Comparison of ENCODE assay signal across 8 cellular contexts in the genomic region with DNA sequence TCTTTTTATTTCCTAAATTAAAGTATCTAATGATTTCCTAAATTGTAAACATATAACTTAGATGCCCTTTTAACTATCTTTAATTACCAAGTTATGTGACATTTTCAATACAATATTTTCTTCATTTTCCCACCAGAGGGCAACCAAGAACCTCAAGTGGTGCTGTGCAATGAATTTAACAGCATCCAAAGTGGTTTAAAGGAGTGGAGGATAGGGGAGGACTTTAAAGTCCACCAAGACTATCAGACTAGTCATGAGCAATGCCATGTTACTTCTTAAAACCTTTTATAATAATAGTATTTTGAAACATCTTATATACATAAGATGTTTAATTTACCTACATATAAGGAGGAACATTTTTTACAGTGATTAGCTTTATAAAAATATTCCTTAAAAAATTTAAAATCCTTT.
DNase-seq lines count a peak whose midpoint lies in the region; ATAC-seq and TF ChIP-seq lines count a peak whose summit lies in the region.

No MANE protein-coding gene starts in this region.

- no peak overlapping the region for H3K27ac ChIP-seq in right cardiac atrium (ENCODE audit: low read length)

- no peaks in the 10 kb centered on the region for H3K27me3 Mint-ChIP-seq in WTC11 (ENCODE audit: low read depth)

- H3K4me1 Mint-ChIP-seq in WTC11, result peaks cover 62% of the 10 kb centered on the region

- H3K27me3 ChIP-seq in right cardiac atrium (ENCODE audit: control insufficient read depth, insufficient read depth), result no peaks in the 10 kb centered on the region

- no peaks in the 10 kb centered on the region for H3K36me3 Mint-ChIP-seq in WTC11

- intact Hi-C loops in right cardiac atrium (cut with DNase I), result loop anchor here in 2 of 4 donors (5.0 to 10.0 kb wide), 2 partner anchors 283 to 291 kb away; no protein-coding TSS in a partner anchor

- no peak overlapping the region for H3K27ac Mint-ChIP-seq in WTC11

- CTCF ChIA-PET in WTC11 (lab: Charles Lee), result interaction anchor here (0.9 to 1.4 kb wide), 8 partner anchors 13 to 286 kb away, joined by 3 to 6 read pairs (median 4); a partner anchor contains a TSS

- peaks cover 4% of the 10 kb centered on the region for H3K4me1 ChIP-seq in right cardiac atrium (ENCODE audit: control insufficient read depth, insufficient read depth, low read length)

- DNase-seq in A172 (ENCODE audit: low spot score), result peak; percentile 51
- peak; percentile 22 for DNase-seq in GF-D8 (lab: John Stamatoyannopoulos, UW)
- DNase-seq in NCI-H1694 treated with DMSO at 0.1 percent for 48 hours (lab: John Stamatoyannopoulos, UW), result peak; percentile 61
- no peak for DNase-seq in WTC11 (ENCODE audit: low spot score)
- DNase-seq in right cardiac atrium, result no peak
- DNase-seq in stimulated activated naive CD8-positive, alpha-beta T cell treated with anti-CD3 and anti-CD28 coated beads, Interleukin-15, Interleukin-2, amounts not matched to agents 100 U/mL and 50 U/mL, for 24 hours, result no peak

- POLR2A ChIA-PET in WTC11 (lab: Charles Lee), result no interaction called here

- H3K4me3 Mint-ChIP-seq in WTC11, result no peak overlapping the region

- peak; percentile 71 for ATAC-seq in WTC11
- ATAC-seq in right cardiac atrium, result peak; percentile 47 to 48
- peak; percentile 71 for ATAC-seq in stimulated activated naive CD8-positive, alpha-beta T cell treated with anti-CD3 and anti-CD28 coated beads, Interleukin-15, Interleukin-2, amounts not matched to agents 100 U/mL and 50 U/mL, for 24 hours
- no peak for ATAC-seq in GM19035 (IDR thresholded peaks at IDR 0.05; ENCODE audit: unreplicated experiment)
- no peak for ATAC-seq in GM21786 (IDR thresholded peaks at IDR 0.05; ENCODE audit: unreplicated experiment)

- H3K9me3 Mint-ChIP-seq in WTC11, result no peaks in the 10 kb centered on the region

- no peak overlapping the region for H3K4me3 ChIP-seq in right cardiac atrium (ENCODE audit: low read length)

- TF ChIP-seq CTCF in WTC11 (IDR thresholded peaks at IDR 0.05), result no peak

- H3K9me3 ChIP-seq in right cardiac atrium (ENCODE audit: control insufficient read depth, low read length), result no peaks in the 10 kb centered on the region

TF ChIP-seq in WTC11, 78 proteins besides CTCF, POLR2A, EP300 and RAD21:
- TF ChIP-seq, protein P1, sequence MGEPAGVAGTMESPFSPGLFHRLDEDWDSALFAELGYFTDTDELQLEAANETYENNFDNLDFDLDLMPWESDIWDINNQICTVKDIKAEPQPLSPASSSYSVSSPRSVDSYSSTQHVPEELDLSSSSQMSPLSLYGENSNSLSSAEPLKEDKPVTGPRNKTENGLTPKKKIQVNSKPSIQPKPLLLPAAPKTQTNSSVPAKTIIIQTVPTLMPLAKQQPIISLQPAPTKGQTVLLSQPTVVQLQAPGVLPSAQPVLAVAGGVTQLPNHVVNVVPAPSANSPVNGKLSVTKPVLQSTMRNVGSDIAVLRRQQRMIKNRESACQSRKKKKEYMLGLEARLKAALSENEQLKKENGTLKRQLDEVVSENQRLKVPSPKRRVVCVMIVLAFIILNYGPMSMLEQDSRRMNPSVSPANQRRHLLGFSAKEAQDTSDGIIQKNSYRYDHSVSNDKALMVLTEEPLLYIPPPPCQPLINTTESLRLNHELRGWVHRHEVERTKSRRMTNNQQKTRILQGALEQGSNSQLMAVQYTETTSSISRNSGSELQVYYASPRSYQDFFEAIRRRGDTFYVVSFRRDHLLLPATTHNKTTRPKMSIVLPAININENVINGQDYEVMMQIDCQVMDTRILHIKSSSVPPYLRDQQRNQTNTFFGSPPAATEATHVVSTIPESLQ (CRISPR knock-in tag; IDR thresholded peaks at IDR 0.05), result no peak
- no peak for TF ChIP-seq OVOL2 (CRISPR knock-in tag; IDR thresholded peaks at IDR 0.05; ENCODE audit: borderline replicate concordance)
- no peak for TF ChIP-seq FOXJ3 (CRISPR knock-in tag; IDR thresholded peaks at IDR 0.05; ENCODE audit: borderline replicate concordance)
- TF ChIP-seq, protein P2, sequence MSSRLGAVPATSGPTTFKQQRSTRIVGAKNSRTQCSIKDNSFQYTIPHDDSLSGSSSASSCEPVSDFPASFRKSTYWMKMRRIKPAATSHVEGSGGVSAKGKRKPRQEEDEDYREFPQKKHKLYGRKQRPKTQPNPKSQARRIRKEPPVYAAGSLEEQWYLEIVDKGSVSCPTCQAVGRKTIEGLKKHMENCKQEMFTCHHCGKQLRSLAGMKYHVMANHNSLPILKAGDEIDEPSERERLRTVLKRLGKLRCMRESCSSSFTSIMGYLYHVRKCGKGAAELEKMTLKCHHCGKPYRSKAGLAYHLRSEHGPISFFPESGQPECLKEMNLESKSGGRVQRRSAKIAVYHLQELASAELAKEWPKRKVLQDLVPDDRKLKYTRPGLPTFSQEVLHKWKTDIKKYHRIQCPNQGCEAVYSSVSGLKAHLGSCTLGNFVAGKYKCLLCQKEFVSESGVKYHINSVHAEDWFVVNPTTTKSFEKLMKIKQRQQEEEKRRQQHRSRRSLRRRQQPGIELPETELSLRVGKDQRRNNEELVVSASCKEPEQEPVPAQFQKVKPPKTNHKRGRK (CRISPR knock-in tag; IDR thresholded peaks at IDR 0.05; ENCODE audit: borderline replicate concordance), result no peak
- TF ChIP-seq, protein P3, sequence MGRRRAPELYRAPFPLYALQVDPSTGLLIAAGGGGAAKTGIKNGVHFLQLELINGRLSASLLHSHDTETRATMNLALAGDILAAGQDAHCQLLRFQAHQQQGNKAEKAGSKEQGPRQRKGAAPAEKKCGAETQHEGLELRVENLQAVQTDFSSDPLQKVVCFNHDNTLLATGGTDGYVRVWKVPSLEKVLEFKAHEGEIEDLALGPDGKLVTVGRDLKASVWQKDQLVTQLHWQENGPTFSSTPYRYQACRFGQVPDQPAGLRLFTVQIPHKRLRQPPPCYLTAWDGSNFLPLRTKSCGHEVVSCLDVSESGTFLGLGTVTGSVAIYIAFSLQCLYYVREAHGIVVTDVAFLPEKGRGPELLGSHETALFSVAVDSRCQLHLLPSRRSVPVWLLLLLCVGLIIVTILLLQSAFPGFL (CRISPR knock-in tag; IDR thresholded peaks at IDR 0.05; ENCODE audit: borderline replicate concordance), result no peak
- no peak for TF ChIP-seq ZNF263 (CRISPR knock-in tag; IDR thresholded peaks at IDR 0.05; ENCODE audit: low read depth)
- TF ChIP-seq, protein P4, sequence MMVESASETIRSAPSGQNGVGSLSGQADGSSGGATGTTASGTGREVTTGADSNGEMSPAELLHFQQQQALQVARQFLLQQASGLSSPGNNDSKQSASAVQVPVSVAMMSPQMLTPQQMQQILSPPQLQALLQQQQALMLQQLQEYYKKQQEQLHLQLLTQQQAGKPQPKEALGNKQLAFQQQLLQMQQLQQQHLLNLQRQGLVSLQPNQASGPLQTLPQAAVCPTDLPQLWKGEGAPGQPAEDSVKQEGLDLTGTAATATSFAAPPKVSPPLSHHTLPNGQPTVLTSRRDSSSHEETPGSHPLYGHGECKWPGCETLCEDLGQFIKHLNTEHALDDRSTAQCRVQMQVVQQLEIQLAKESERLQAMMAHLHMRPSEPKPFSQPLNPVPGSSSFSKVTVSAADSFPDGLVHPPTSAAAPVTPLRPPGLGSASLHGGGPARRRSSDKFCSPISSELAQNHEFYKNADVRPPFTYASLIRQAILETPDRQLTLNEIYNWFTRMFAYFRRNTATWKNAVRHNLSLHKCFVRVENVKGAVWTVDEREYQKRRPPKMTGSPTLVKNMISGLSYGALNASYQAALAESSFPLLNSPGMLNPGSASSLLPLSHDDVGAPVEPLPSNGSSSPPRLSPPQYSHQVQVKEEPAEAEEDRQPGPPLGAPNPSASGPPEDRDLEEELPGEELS (CRISPR knock-in tag; IDR thresholded peaks at IDR 0.05), result no peak
- TF ChIP-seq CREM (CRISPR knock-in tag; IDR thresholded peaks at IDR 0.05), result no peak
- TF ChIP-seq, protein P5, sequence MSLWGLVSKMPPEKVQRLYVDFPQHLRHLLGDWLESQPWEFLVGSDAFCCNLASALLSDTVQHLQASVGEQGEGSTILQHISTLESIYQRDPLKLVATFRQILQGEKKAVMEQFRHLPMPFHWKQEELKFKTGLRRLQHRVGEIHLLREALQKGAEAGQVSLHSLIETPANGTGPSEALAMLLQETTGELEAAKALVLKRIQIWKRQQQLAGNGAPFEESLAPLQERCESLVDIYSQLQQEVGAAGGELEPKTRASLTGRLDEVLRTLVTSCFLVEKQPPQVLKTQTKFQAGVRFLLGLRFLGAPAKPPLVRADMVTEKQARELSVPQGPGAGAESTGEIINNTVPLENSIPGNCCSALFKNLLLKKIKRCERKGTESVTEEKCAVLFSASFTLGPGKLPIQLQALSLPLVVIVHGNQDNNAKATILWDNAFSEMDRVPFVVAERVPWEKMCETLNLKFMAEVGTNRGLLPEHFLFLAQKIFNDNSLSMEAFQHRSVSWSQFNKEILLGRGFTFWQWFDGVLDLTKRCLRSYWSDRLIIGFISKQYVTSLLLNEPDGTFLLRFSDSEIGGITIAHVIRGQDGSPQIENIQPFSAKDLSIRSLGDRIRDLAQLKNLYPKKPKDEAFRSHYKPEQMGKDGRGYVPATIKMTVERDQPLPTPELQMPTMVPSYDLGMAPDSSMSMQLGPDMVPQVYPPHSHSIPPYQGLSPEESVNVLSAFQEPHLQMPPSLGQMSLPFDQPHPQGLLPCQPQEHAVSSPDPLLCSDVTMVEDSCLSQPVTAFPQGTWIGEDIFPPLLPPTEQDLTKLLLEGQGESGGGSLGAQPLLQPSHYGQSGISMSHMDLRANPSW (CRISPR knock-in tag; conservative IDR thresholded peaks at IDR 0.05; ENCODE audit: low read depth), result no peak
- TF ChIP-seq, protein P6, sequence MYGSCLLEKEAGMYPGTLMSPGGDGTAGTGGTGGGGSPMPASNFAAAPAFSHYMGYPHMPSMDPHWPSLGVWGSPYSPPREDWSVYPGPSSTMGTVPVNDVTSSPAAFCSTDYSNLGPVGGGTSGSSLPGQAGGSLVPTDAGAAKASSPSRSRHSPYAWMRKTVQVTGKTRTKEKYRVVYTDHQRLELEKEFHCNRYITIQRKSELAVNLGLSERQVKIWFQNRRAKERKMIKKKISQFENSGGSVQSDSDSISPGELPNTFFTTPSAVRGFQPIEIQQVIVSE (CRISPR knock-in tag; IDR thresholded peaks at IDR 0.05; ENCODE audit: borderline replicate concordance), result no peak

Comparison
In these comparisons a context has a peak if more than half of its experiments do, and no peak if none do; other contexts are left out.
1. DNase-seq: peak in A172 (single experiment), GF-D8 (single experiment) and NCI-H1694 treated with DMSO at 0.1 percent for 48 hours (single experiment); none in WTC11 (single experiment), right cardiac atrium (0 of 3) and stimulated activated naive CD8-positive, alpha-beta T cell treated with anti-CD3 and anti-CD28 coated beads, Interleukin-15, Interleukin-2, amounts not matched to agents 100 U/mL and 50 U/mL, for 24 hours (single experiment).
2. ATAC-seq: peak in WTC11 (single experiment), right cardiac atrium (2 of 2) and stimulated activated naive CD8-positive, alpha-beta T cell treated with anti-CD3 and anti-CD28 coated beads, Interleukin-15, Interleukin-2, amounts not matched to agents 100 U/mL and 50 U/mL, for 24 hours (single experiment); none in GM19035 (single experiment) and GM21786 (single experiment).